In genomic region chr3:13372126-13372525, GRCh38 we compare ENCODE assay signal across 17 cellular contexts.
"Had no signal": no experiment of that assay in that cellular context is flagged by ENCODE, and none has a peak within 500 bp of the region (broad histone marks: within the 10 kb centered on the region; RNA-seq: fewer than 3 reads in every experiment).

No MANE protein-coding gene starts in this region.

- H3K4me1 ChIP-seq: body of pancreas, esophagus muscularis mucosa had no signal

- DNase-seq: activated CD4-positive, alpha-beta T cell treated with anti-CD3 and anti-CD28 coated beads for 1 hour; activated CD8-positive, alpha-beta memory T cell treated with anti-CD3 and anti-CD28 coated beads, Interleukin-2, amount 50 U/mL, for 48 hours; amniotic stem cell; body of pancreas; central memory CD4-positive, alpha-beta T cell; naive B cell; stimulated activated CD4-positive, alpha-beta T cell treated with anti-CD3 and anti-CD28 coated beads, Interleukin-15, amount 100 ng/mL, for 24 hours; stimulated activated CD4-positive, alpha-beta T cell treated with anti-CD3 and anti-CD28 coated beads, Interleukin-4, amount 100 ng/mL, for 1 hour; stimulated activated naive CD4-positive, alpha-beta T cell treated with Interleukin-2 at 50 U/mL for 16 hours; T-helper 1 cell had no signal

- H3K27ac Mint-ChIP-seq: activated naive CD8-positive, alpha-beta T cell; type B pancreatic cell had no signal

- ATAC-seq: body of pancreas, SK-N-SH treated with all-trans-retinoic acid at 6 μM for 48 hours had no signal

- H3K4me3 ChIP-seq: body of pancreas, coronary artery, esophagus muscularis mucosa, skin epidermis had no signal

- H3K4me3 Mint-ChIP-seq: activated naive CD8-positive, alpha-beta T cell; naive B cell; type B pancreatic cell had no signal

- H3K9me3 ChIP-seq: body of pancreas, esophagus muscularis mucosa, neutrophil had no signal

- H3K27ac ChIP-seq: body of pancreas, coronary artery, esophagus muscularis mucosa, neutrophil, skin epidermis had no signal

- H3K9me3 Mint-ChIP-seq: naive B cell, type B pancreatic cell had no signal

- H3K27me3 Mint-ChIP-seq: activated naive CD8-positive, alpha-beta T cell; naive B cell; type B pancreatic cell had no signal

- H3K27me3 ChIP-seq: body of pancreas, esophagus muscularis mucosa, neutrophil had no signal
